ENCODE assay signal across 35 cellular contexts in genomic region chr7:38580485-38580884, GRCh38. TPM values are rescaled to one million over a fixed set of nuclear protein-coding genes. Genes with fewer than 3 reads are reported as not detected.
"Had no signal": no experiment of that assay in that cellular context is flagged by ENCODE, and none has a peak within 500 bp of the region (broad histone marks: within the 10 kb centered on the region; RNA-seq: fewer than 3 reads in every experiment).

No MANE protein-coding gene starts in this region.

- ATAC-seq: activated naive CD4-positive, alpha-beta T cell treated with anti-CD3 and anti-CD28 coated beads, Interleukin-2, amount 50 U/mL, for 72 hours; activated naive CD8-positive, alpha-beta T cell treated with anti-CD3 and anti-CD28 coated beads, Interleukin-2, amount 50 U/mL, for 24 hours; activated T-cell treated with anti-CD3 and anti-CD28 coated beads, Interleukin-2, amount 50 U/mL, for 4 hours; activated T-cell treated with anti-CD3 and anti-CD28 coated beads, Interleukin-2, amount 50 U/mL, for 72 hours; activated T-helper 17 cell treated with anti-CD3 and anti-CD28 coated beads, Interleukin-2, amount 50 U/mL, for 72 hours; body of pancreas had no signal

- FAIRE-seq: astrocyte, bronchial epithelial cell had no signal

- H3K9me3 ChIP-seq: adrenal gland, ascending aorta, breast epithelium had no signal

- H3K4me1 ChIP-seq: adrenal gland, body of pancreas, breast epithelium had no signal

- H3K27me3 ChIP-seq: adrenal gland, ascending aorta, body of pancreas, brain microvascular endothelial cell, breast epithelium, cardiac muscle cell had no signal

- H3K36me3 ChIP-seq: adrenal gland, ascending aorta, brain microvascular endothelial cell, breast epithelium, cardiac muscle cell had no signal

- DNase-seq: activated effector memory CD4-positive, alpha-beta T cell treated with anti-CD3 and anti-CD28 coated beads, Interleukin-2, amount 50 U/mL, for 16 hours; activated effector memory CD4-positive, alpha-beta T cell treated with Interleukin-2 at 50 U/mL for 16 hours; activated gamma-delta T cell; activated gamma-delta T cell treated with Interleukin-2 at 50 U/mL for 16 hours; activated naive CD4-positive, alpha-beta T cell; activated naive CD4-positive, alpha-beta T cell treated with anti-CD3 and anti-CD28 coated beads for 36 hours; activated naive CD4-positive, alpha-beta T cell treated with anti-CD3 and anti-CD28 coated beads, Interleukin-2, amount 10 ng/mL, durations not matched to agents 7 days and 5 days; activated naive CD4-positive, alpha-beta T cell treated with anti-CD3 and anti-CD28 coated beads, Interleukin-2, amount 50 U/mL, for 16 hours; activated naive CD4-positive, alpha-beta T cell treated with Interleukin-2 at 50 U/mL for 16 hours; activated naive CD8-positive, alpha-beta T cell treated with anti-CD3 and anti-CD28 coated beads for 36 hours; activated naive CD8-positive, alpha-beta T cell treated with anti-CD3 and anti-CD28 coated beads, Interleukin-2, amount 10 ng/mL, durations not matched to agents 7 days and 5 days; activated naive CD8-positive, alpha-beta T cell treated with anti-CD3 and anti-CD28 coated beads, Interleukin-2, amount 50 U/mL, for 24 hours; activated T-cell treated with anti-CD3 and anti-CD28 coated beads, Interleukin-2, amount 50 U/mL, for 1 hour; activated T-cell treated with anti-CD3 and anti-CD28 coated beads, Interleukin-2, amount 50 U/mL, for 24 hours; activated T-cell treated with anti-CD3 and anti-CD28 coated beads, Interleukin-2, amount 50 U/mL, for 4 hours; activated T-cell treated with anti-CD3 and anti-CD28 coated beads, Interleukin-2, amount 50 U/mL, for 48 hours; activated T-cell treated with anti-CD3 and anti-CD28 coated beads, Interleukin-2, amount 50 U/mL, for 72 hours; adrenal gland; amniotic stem cell; amygdala; anterior cingulate cortex; aorta; body of pancreas; brain microvascular endothelial cell; caudate nucleus; central memory CD4-positive, alpha-beta T cell; cerebellar nuclear complex had no signal

- H3K4me3 ChIP-seq: adrenal gland, ascending aorta, body of pancreas, breast epithelium, cardiac muscle cell had no signal

- H3K27ac ChIP-seq: adrenal gland, ascending aorta, body of pancreas, brain microvascular endothelial cell, breast epithelium, cardiac muscle cell had no signal

RNA-seq across cellular contexts. Expression of gene AMPH, which starts 50.7 kb away (rescaled TPM):
- total RNA-seq: activated naive CD4-positive, alpha-beta T cell treated with anti-CD3 and anti-CD28 coated beads, Interleukin-2, amount 50 U/mL, for 72 hours; activated naive CD8-positive, alpha-beta T cell treated with anti-CD3 and anti-CD28 coated beads for 36 hours; activated naive CD8-positive, alpha-beta T cell treated with anti-CD3 and anti-CD28 coated beads, Interleukin-2, amount 10 ng/mL, durations not matched to agents 7 days and 5 days; activated T-helper 1 cell treated with anti-CD3 and anti-CD28 coated beads, Interleukin-12 subunit alpha, Interleukin-12 subunit beta, Interleukin-2, Interleukin-4 antibody, amounts not matched to agents 30 ng/mL and 10 ng/mL and 1 ng/mL, durations not matched to agents 14 hours and 24 hours and 36 hours; activated T-helper 17 cell treated with anti-CD3 and anti-CD28 coated beads, Interleukin-2, amount 50 U/mL, for 72 hours; bronchial epithelial cell had no signal
